In the genomic region with DNA sequence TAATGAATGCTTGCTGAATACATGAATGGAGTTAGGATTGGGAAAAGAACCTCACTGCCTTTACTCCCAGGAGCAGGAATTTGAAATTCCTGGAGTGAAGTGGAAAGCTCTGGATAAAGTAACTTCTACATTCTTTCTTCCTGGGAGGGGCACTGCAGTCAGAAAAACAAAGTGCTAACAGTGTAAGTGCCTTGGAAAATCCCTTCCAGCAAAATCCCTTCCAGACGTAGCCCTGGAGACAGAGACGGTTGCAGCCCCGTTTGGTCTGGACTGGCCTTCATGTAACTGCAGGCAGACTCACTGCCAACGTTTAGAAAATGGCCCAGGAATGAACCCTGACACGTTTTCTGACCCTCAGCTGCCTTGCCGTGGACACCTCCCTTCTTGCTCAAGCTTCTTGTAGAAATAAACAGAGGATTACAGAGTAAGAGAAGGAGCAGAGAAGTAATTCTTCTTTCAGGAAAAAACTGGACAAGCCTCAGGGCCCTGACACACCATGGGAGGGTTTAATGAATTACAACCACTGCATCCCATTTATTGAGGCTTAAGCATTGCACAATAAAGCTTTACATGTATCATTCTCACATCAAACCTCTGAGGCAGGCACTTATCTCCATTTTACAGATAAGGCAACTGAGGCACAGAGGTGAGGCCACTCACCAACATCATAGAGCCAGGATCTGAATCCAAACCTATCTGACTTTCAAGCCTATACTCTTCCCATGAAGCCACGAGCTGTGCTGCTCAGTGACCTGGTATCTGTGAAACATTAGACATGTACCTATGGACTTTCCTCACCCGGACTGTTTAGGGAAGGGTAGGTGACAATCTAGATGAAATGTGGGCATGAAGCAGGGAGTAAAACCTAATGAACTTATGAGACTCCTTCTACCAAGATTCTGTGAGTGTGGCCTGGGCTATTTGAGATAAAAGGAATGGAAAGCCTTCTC, we compare ENCODE assay signal across 8 cellular contexts. TPM values are rescaled to one million over a fixed set of nuclear protein-coding genes. Genes with fewer than 3 reads are reported as not detected.
DNase-seq lines count a peak whose midpoint lies in the region; ATAC-seq and TF ChIP-seq lines count a peak whose summit lies in the region.

No MANE protein-coding gene starts in this region.

- no peak overlapping the region for H2AK5ac ChIP-seq in H9 (ENCODE audit: insufficient read length, low read length)

- H3K9me3 Mint-ChIP-seq in H9, result no peaks in the 10 kb centered on the region
- no peaks in the 10 kb centered on the region for H3K9me3 Mint-ChIP-seq in activated naive CD8-positive, alpha-beta T cell treated with anti-CD3 and anti-CD28 coated beads, Interleukin-2, amount 50 U/mL, for 24 hours

- H2BK12ac ChIP-seq in H9 (ENCODE audit: insufficient read length, low read depth, low read length), result no peak overlapping the region

- H3K36me3 ChIP-seq in hepatocyte (replicated peaks; ENCODE audit: insufficient read depth, low read depth) (no peaks in the 10 kb centered on the region), skeletal muscle satellite cell (ENCODE audit: insufficient read depth, low read length) (peaks cover 53% of the 10 kb centered on the region)

- H3K79me1 ChIP-seq in H9 (ENCODE audit: insufficient read depth, low read depth, low read length, poor library complexity, severe bottlenecking), result no peaks in the 10 kb centered on the region

- no peaks in the 10 kb centered on the region for H3K9me2 ChIP-seq in hepatocyte (replicated peaks; ENCODE audit: insufficient read depth)

- H2BK5ac ChIP-seq in H9 (ENCODE audit: insufficient read length, low read length), result no peak overlapping the region

- H3K27me3 Mint-ChIP-seq in H9 (ENCODE audit: low read depth), result no peaks in the 10 kb centered on the region
- no peaks in the 10 kb centered on the region for H3K27me3 Mint-ChIP-seq in activated naive CD8-positive, alpha-beta T cell treated with anti-CD3 and anti-CD28 coated beads, Interleukin-2, amount 50 U/mL, for 24 hours

- no peak overlapping the region for H4K91ac ChIP-seq in H9 (ENCODE audit: insufficient read length, low read depth, low read length)

- H3K18ac ChIP-seq in H9 (ENCODE audit: insufficient read length, low read depth, low read length), result no peak overlapping the region

- H3K27me3 ChIP-seq in H9 (ENCODE audit: insufficient read depth, low read length), result no peaks in the 10 kb centered on the region
- H3K27me3 ChIP-seq in hepatocyte, result no peaks in the 10 kb centered on the region
- no peaks in the 10 kb centered on the region for H3K27me3 ChIP-seq in skeletal muscle satellite cell (ENCODE audit: control insufficient read depth, insufficient read depth, low read length)

- H3K23ac ChIP-seq in H9 (ENCODE audit: insufficient read length, low read depth, low read length), result no peak overlapping the region

- peak overlapping the region in 1 of 2 experiments; percentile 7; a peak in 2 of 5 replicates for H3K4me3 Mint-ChIP-seq in H9
- H3K4me3 Mint-ChIP-seq in activated naive CD8-positive, alpha-beta T cell treated with anti-CD3 and anti-CD28 coated beads, Interleukin-2, amount 50 U/mL, for 24 hours, result no peak overlapping the region

- DNase-seq in H9, result no peak
- DNase-seq in activated naive CD8-positive, alpha-beta T cell treated with anti-CD3 and anti-CD28 coated beads, Interleukin-2, amount 50 U/mL, for 24 hours, result no peak
- DNase-seq in hepatocyte (ENCODE audit: low spot score), result peak; percentile 80
- DNase-seq in NCI-H748 (lab: John Stamatoyannopoulos, UW; ENCODE audit: unreplicated experiment), result no peak
- no peak for DNase-seq in NCI-H526 treated with DMSO at 0.1 percent for 48 hours (lab: John Stamatoyannopoulos, UW)
- DNase-seq in NK-92 treated with Interleukin-12 subunit alpha and Interleukin-12 subunit beta, amount 100 ng/mL, for 24 hours (lab: John Stamatoyannopoulos, UW), result no peak
- no peak for DNase-seq in GM13977 (ENCODE audit: low spot score)

- H4K5ac ChIP-seq in H9 (ENCODE audit: insufficient read length, low read depth, low read length), result no peak overlapping the region

- peaks cover 34% of the 10 kb centered on the region; the same call in 1 of the 2 replicates for H3K79me2 ChIP-seq in H9 (ENCODE audit: insufficient read depth, low read length)
- peaks cover 65% of the 10 kb centered on the region for H3K79me2 ChIP-seq in hepatocyte

- peak overlapping the region; percentile 94 to 96 (median 95) for H3K27ac Mint-ChIP-seq in H9
- peak overlapping the region; percentile 91 for H3K27ac Mint-ChIP-seq in activated naive CD8-positive, alpha-beta T cell treated with anti-CD3 and anti-CD28 coated beads, Interleukin-2, amount 50 U/mL, for 24 hours

- H3K4me3 ChIP-seq in hepatocyte (no peak overlapping the region), skeletal muscle satellite cell (ENCODE audit: low read length) (peak overlapping the region; percentile 35)

- H3K36me3 Mint-ChIP-seq in H9 (ENCODE audit: insufficient read depth in 1 of 3, low read depth in 3 of 3), result peaks cover 4 to 15% (median 15%) of the 10 kb centered on the region in 3 experiments; a peak in 6 of 7 replicates
- peaks cover 13% of the 10 kb centered on the region for H3K36me3 Mint-ChIP-seq in activated naive CD8-positive, alpha-beta T cell treated with anti-CD3 and anti-CD28 coated beads, Interleukin-2, amount 50 U/mL, for 24 hours (ENCODE audit: low read depth)

- H2BK120ac ChIP-seq in H9 (ENCODE audit: low read depth, low read length, poor library complexity, severe bottlenecking), result no peak overlapping the region

- H3K56ac ChIP-seq in H9 (ENCODE audit: insufficient read length, low read depth, low read length), result no peak overlapping the region

- no CpG with 5 or more reads among the region's 8 CpGs for WGBS in H9 (ENCODE audit: extremely low coverage, insufficient read length, low lambda C conversion rate)
- WGBS in hepatocyte (ENCODE audit: low lambda C conversion rate, missing lambda C conversion rate), result 20% methylated on average over 8 of the region's 8 CpGs

- H3K14ac ChIP-seq in H9 (ENCODE audit: insufficient read depth, low read length), result no peak overlapping the region

- in situ Hi-C loops in GM13977 (cut with MboI; ENCODE audit: low pct_unique_long_range_greater_than_20kb, low sequenced_read_pairs, unreplicated experiment), result no loop called here

- H2AFZ ChIP-seq in H9 (ENCODE audit: low read length) (no peak overlapping the region), hepatocyte (no peak overlapping the region)

- no peak overlapping the region for H4K8ac ChIP-seq in H9 (replicated peaks; ENCODE audit: insufficient read length, low read depth, low read length)

- peaks cover 86 to 90% of the 10 kb centered on the region in 2 experiments for H3K4me1 Mint-ChIP-seq in H9
- peaks cover 100% of the 10 kb centered on the region for H3K4me1 Mint-ChIP-seq in activated naive CD8-positive, alpha-beta T cell treated with anti-CD3 and anti-CD28 coated beads, Interleukin-2, amount 50 U/mL, for 24 hours

- H3K9me3 ChIP-seq in H9 (ENCODE audit: control insufficient read depth, low read depth, low read length) (no peaks in the 10 kb centered on the region), hepatocyte (ENCODE audit: low read depth) (no peaks in the 10 kb centered on the region), skeletal muscle satellite cell (replicated peaks; ENCODE audit: low read length) (no peaks in the 10 kb centered on the region)

- H3K4me1 ChIP-seq in H9 (ENCODE audit: insufficient read depth, low read length) (peaks cover 39% of the 10 kb centered on the region; the same call in 1 of the 2 replicates), hepatocyte (ENCODE audit: insufficient read depth) (peaks cover 54% of the 10 kb centered on the region), skeletal muscle satellite cell (ENCODE audit: control insufficient read depth, insufficient read depth, low read length) (peaks cover 100% of the 10 kb centered on the region)

- H3K4me2 ChIP-seq in H9 (ENCODE audit: insufficient read depth, insufficient read length, low read length), result no peak overlapping the region
- H3K4me2 ChIP-seq in hepatocyte, result peak overlapping the region; percentile 74
- peak overlapping the region; percentile 77 for H3K4me2 ChIP-seq in skeletal muscle satellite cell (ENCODE audit: low read length)

- H4K20me1 ChIP-seq in H9 (ENCODE audit: control insufficient read depth, insufficient read depth, insufficient read length) (peaks cover 3% of the 10 kb centered on the region), hepatocyte (ENCODE audit: insufficient read depth, poor library complexity, severe bottlenecking) (no peaks in the 10 kb centered on the region)

- H3K27ac ChIP-seq in H9 (ENCODE audit: insufficient read length, low read depth, low read length) (no peak overlapping the region), hepatocyte (peak overlapping the region; percentile 97)

- H3K9ac ChIP-seq in H9 (ENCODE audit: extremely low read depth, insufficient read length, low read length), result no peak overlapping the region
- H3K9ac ChIP-seq in skeletal muscle satellite cell (ENCODE audit: low read depth, low read length), result peak overlapping the region; percentile 88

- H2BK20ac ChIP-seq in H9 (ENCODE audit: low read depth, low read length, poor library complexity, severe bottlenecking), result no peak overlapping the region

- no peak overlapping the region for H3K4ac ChIP-seq in H9 (ENCODE audit: low read depth, low read length)

- H3T11ph ChIP-seq in H9 (ENCODE audit: low read length), result no peak overlapping the region

- no peak overlapping the region for H2BK15ac ChIP-seq in H9 (ENCODE audit: low read depth, low read length)

- no peak for TF ChIP-seq CTCF in H9 (conservative IDR thresholded peaks at IDR 0.05)
- TF ChIP-seq CTCF in hepatocyte (IDR thresholded peaks at IDR 0.05; ENCODE audit: poor library complexity), result no peak
- TF ChIP-seq CTCF in GM13977 (IDR thresholded peaks at IDR 0.05; ENCODE audit: extremely low read depth, insufficient read depth, missing control alignments), result no peak

- no peak for ATAC-seq in activated naive CD8-positive, alpha-beta T cell treated with anti-CD3 and anti-CD28 coated beads, Interleukin-2, amount 50 U/mL, for 24 hours

- peaks cover 4% of the 10 kb centered on the region for H3K23me2 ChIP-seq in H9 (ENCODE audit: insufficient read length, low read depth, low read length, poor library complexity, severe bottlenecking)

RNA-seq across cellular contexts. Expression of a gene that starts 7.8 kb away (rescaled TPM):
- total RNA-seq in H9 (2021) (22.2 and 22.5 TPM in 2 replicates), hepatocyte (4.9 and 5.9 TPM in 2 replicates)
- polyA plus RNA-seq in hepatocyte, result 7.9 and 9.0 TPM in 2 replicates
- 28.4 and 31.9 TPM in 2 replicates for total RNA-seq in skeletal muscle satellite cell (2012; rRNA removed)

RNA-seq across cellular contexts. Expression of a gene that starts 23.2 kb away (rescaled TPM):
- 0.63 and 0.88 TPM in 2 replicates for total RNA-seq in H9 (2021)
- total RNA-seq in hepatocyte, result 0.17 and 0.20 TPM in 2 replicates
- not detected in 2 replicates for polyA plus RNA-seq in hepatocyte
- total RNA-seq in skeletal muscle satellite cell (2012; rRNA removed), result 0.51 and 0.66 TPM in 2 replicates
